Comparison of ENCODE assay signal across 27 cellular contexts in the genomic region with DNA sequence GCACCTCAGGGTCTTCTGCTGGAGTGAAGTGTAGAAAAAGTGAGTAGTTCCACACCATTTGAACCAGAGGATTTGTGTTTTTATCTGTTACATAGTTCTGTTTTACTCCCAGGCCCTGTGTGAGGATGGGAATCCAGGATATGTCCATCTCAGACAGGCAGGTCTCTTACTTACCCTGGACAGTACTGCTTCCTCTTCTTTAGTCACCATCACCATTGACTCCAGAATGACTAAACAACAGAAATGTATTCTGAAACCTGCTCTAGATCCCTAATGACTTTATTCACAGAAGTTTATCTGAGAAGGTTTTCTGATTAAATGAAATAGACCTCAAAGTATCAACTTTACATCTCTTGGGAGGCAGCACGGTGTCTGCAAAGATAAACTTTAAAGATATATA.
"Had no signal": no experiment of that assay in that cellular context is flagged by ENCODE, and none has a peak within 500 bp of the region (broad histone marks: within the 10 kb centered on the region; RNA-seq: fewer than 3 reads in every experiment).

No MANE protein-coding gene starts in this region.

- H3K4me1 Mint-ChIP-seq: activated naive CD8-positive, alpha-beta T cell treated with anti-CD3 and anti-CD28 coated beads, Interleukin-2, amount 10 ng/mL, durations not matched to agents 7 days and 5 days had no signal

- H3K9me3 ChIP-seq: ascending aorta had no signal

- H3K4me2 ChIP-seq: PC-9 had no signal

- H3K27me3 ChIP-seq: ascending aorta, cardiac muscle cell, SJCRH30 had no signal

- H2AFZ ChIP-seq: PC-9 had no signal

- H3K4me1 ChIP-seq: ascending aorta, SJCRH30 had no signal

- H3K27ac ChIP-seq: ascending aorta, cardiac muscle cell, PC-9, SJCRH30, SK-N-MC had no signal

- H3K27me3 Mint-ChIP-seq: activated naive CD4-positive, alpha-beta T cell treated with anti-CD3 and anti-CD28 coated beads, Interleukin-2, amount 50 U/mL, for 24 hours; activated naive CD8-positive, alpha-beta T cell treated with anti-CD3 and anti-CD28 coated beads, Interleukin-2, amount 10 ng/mL, durations not matched to agents 7 days and 5 days had no signal

- H3K27ac Mint-ChIP-seq: activated naive CD8-positive, alpha-beta T cell treated with anti-CD3 and anti-CD28 coated beads, Interleukin-2, amount 10 ng/mL, durations not matched to agents 7 days and 5 days; activated T-cell treated with anti-CD3 and anti-CD28 coated beads, Interleukin-2, amount 50 U/mL, for 72 hours; activated T-helper 2 cell treated with anti-CD3 and anti-CD28 coated beads, Interferon-gamma antibody, Interleukin-2, Interleukin-4, amounts not matched to agents 10 μg/mL and 5 μg/mL and 100 μg/mL, durations not matched to agents 14 hours and 24 hours and 36 hours had no signal

- H3K4me3 ChIP-seq: ascending aorta, cardiac muscle cell, PC-9, SJCRH30, SK-N-MC had no signal

- DNase-seq: activated CD4-positive, alpha-beta T cell treated with anti-CD3 and anti-CD28 coated beads for 48 hours; activated CD4-positive, alpha-beta T cell treated with anti-CD3 and anti-CD28 coated beads, Interleukin-2, amount 50 U/mL, for 4 hours; activated CD8-positive, alpha-beta memory T cell treated with anti-CD3 and anti-CD28 coated beads, Interleukin-2, amount 50 U/mL, for 4 hours; activated gamma-delta T cell; activated naive CD4-positive, alpha-beta T cell treated with Interleukin-2 at 50 U/mL for 16 hours; activated naive CD8-positive, alpha-beta T cell treated with anti-CD3 and anti-CD28 coated beads, Interleukin-2, amount 10 ng/mL, durations not matched to agents 7 days and 5 days; activated T-cell treated with anti-CD3 and anti-CD28 coated beads for 4 hours; activated T-cell treated with anti-CD3 and anti-CD28 coated beads, Interleukin-2, amount 50 U/mL, for 72 hours; amygdala; Karpas-422; MV-4-11; NCI-H1092; NCI-H1436 treated with DMSO at 0.1 percent for 48 hours; NCI-H1694 treated with DMSO at 0.1 percent for 48 hours; NCI-H2029; NCI-H345; NCI-H524 treated with DMSO at 0.1 percent for 48 hours; NK-92 treated with Interleukin-12 subunit alpha and Interleukin-12 subunit beta, amount 100 ng/mL, for 24 hours; PC-9; SHP77; SJCRH30; T1000 had no signal

- H3K4me3 Mint-ChIP-seq: activated naive CD4-positive, alpha-beta T cell treated with anti-CD3 and anti-CD28 coated beads, Interleukin-2, amount 50 U/mL, for 24 hours; activated naive CD8-positive, alpha-beta T cell treated with anti-CD3 and anti-CD28 coated beads, Interleukin-2, amount 10 ng/mL, durations not matched to agents 7 days and 5 days; activated T-cell treated with anti-CD3 and anti-CD28 coated beads, Interleukin-2, amount 50 U/mL, for 72 hours had no signal

- H3K36me3 ChIP-seq: cardiac muscle cell had no signal
